Comparison of ENCODE assay signal across 8 cellular contexts in genomic region chr17:67528751-67529436, GRCh38.
A peak's percentile ranks its signal among the peaks of the same experiment; 100 is the strongest.
DNase-seq lines count a peak whose midpoint lies in the region; ATAC-seq, FAIRE-seq and TF ChIP-seq lines count a peak whose summit lies in the region.

No MANE protein-coding gene starts in this region.

- H3K27ac Mint-ChIP-seq in astrocyte (ENCODE audit: unreplicated experiment): peak overlapping the region; percentile 97
- no peak overlapping the region for H3K27ac Mint-ChIP-seq in activated T-helper 17 cell treated with anti-CD3 and anti-CD28 coated beads, Interleukin-2, amount 50 U/mL, for 72 hours

- peak overlapping the region; percentile 81 for H3K4me2 ChIP-seq in astrocyte (ENCODE audit: low read length)

- ATAC-seq in sciatic nerve (peak; percentile 95), GM21619 (IDR thresholded peaks at IDR 0.05; ENCODE audit: unreplicated experiment) (no peak), GM19455 (IDR thresholded peaks at IDR 0.05; ENCODE audit: unreplicated experiment) (no peak)
- ATAC-seq in activated T-helper 17 cell treated with anti-CD3 and anti-CD28 coated beads, Interleukin-2, amount 50 U/mL, for 72 hours (replicated peaks): no peak

- peaks cover 23% of the 10 kb centered on the region for H3K4me1 ChIP-seq in astrocyte (ENCODE audit: insufficient read depth, low read length)

- peaks cover 4% of the 10 kb centered on the region for H3K36me3 Mint-ChIP-seq in astrocyte (ENCODE audit: low read depth, unreplicated experiment)
- peaks cover 10% of the 10 kb centered on the region for H3K36me3 Mint-ChIP-seq in activated T-helper 17 cell treated with anti-CD3 and anti-CD28 coated beads, Interleukin-2, amount 50 U/mL, for 72 hours (ENCODE audit: low read depth)

- H3K4me3 Mint-ChIP-seq in astrocyte (ENCODE audit: unreplicated experiment): peak overlapping the region; percentile 57
- no peak overlapping the region for H3K4me3 Mint-ChIP-seq in activated T-helper 17 cell treated with anti-CD3 and anti-CD28 coated beads, Interleukin-2, amount 50 U/mL, for 72 hours

- peak overlapping the region; percentile 46 for H3K4me3 ChIP-seq in astrocyte (ENCODE audit: insufficient read depth, low read depth, low read length)

- peak overlapping the region; percentile 89 for H3K27ac ChIP-seq in astrocyte (ENCODE audit: low read depth, low read length)

- no peaks in the 10 kb centered on the region for H3K36me3 ChIP-seq in astrocyte (ENCODE audit: insufficient read depth, low read length)

- FAIRE-seq in astrocyte (lab: Jason Lieb, UNC): peak; percentile 50

- no peak for TF ChIP-seq CTCF in astrocyte (IDR thresholded peaks at IDR 0.05; ENCODE audit: insufficient read depth, low read depth, low read length)

- no peaks in the 10 kb centered on the region for H3K9me3 Mint-ChIP-seq in astrocyte (ENCODE audit: unreplicated experiment)
- H3K9me3 Mint-ChIP-seq in activated T-helper 17 cell treated with anti-CD3 and anti-CD28 coated beads, Interleukin-2, amount 50 U/mL, for 72 hours: no peaks in the 10 kb centered on the region

- DNase-seq in AG08396 (ENCODE audit: low spot score): peak; percentile 91
- peak; percentile 87 for DNase-seq in NCI-H1092 (lab: John Stamatoyannopoulos, UW)
- peak; percentile 92 for DNase-seq in astrocyte (ENCODE audit: low read depth)
- peak in 47 of 51 donors; percentile 27 to 96 (median 79) for DNase-seq in hypothalamus (lab: John Stamatoyannopoulos, UW)
- peak; percentile 81 for DNase-seq in sciatic nerve (ENCODE audit: low spot score)

- intact Hi-C loops in sciatic nerve (cut with DNase I): no loop called here

- H4K20me1 ChIP-seq in astrocyte (ENCODE audit: insufficient read depth, low read length): no peaks in the 10 kb centered on the region

- peak overlapping the region; percentile 80 for H2AFZ ChIP-seq in astrocyte (ENCODE audit: low read depth, low read length)

- no peaks in the 10 kb centered on the region for H3K27me3 Mint-ChIP-seq in astrocyte (ENCODE audit: low read depth, unreplicated experiment)
- no peaks in the 10 kb centered on the region for H3K27me3 Mint-ChIP-seq in activated T-helper 17 cell treated with anti-CD3 and anti-CD28 coated beads, Interleukin-2, amount 50 U/mL, for 72 hours

- H3K9ac ChIP-seq in astrocyte (ENCODE audit: low read length): peak overlapping the region; percentile 81

- H3K79me2 ChIP-seq in astrocyte (ENCODE audit: insufficient read depth, low read length): no peaks in the 10 kb centered on the region

- H3K9me3 ChIP-seq in astrocyte (ENCODE audit: insufficient read depth, low read depth, low read length): no peaks in the 10 kb centered on the region

- peaks cover 21% of the 10 kb centered on the region for H3K4me1 Mint-ChIP-seq in astrocyte (ENCODE audit: low read depth, unreplicated experiment)
- peaks cover 16% of the 10 kb centered on the region for H3K4me1 Mint-ChIP-seq in activated T-helper 17 cell treated with anti-CD3 and anti-CD28 coated beads, Interleukin-2, amount 50 U/mL, for 72 hours

- H3K27me3 ChIP-seq in astrocyte (ENCODE audit: insufficient read depth, low read length): no peaks in the 10 kb centered on the region
